8 cellular contexts compared by ENCODE assay signal in the genomic region with DNA sequence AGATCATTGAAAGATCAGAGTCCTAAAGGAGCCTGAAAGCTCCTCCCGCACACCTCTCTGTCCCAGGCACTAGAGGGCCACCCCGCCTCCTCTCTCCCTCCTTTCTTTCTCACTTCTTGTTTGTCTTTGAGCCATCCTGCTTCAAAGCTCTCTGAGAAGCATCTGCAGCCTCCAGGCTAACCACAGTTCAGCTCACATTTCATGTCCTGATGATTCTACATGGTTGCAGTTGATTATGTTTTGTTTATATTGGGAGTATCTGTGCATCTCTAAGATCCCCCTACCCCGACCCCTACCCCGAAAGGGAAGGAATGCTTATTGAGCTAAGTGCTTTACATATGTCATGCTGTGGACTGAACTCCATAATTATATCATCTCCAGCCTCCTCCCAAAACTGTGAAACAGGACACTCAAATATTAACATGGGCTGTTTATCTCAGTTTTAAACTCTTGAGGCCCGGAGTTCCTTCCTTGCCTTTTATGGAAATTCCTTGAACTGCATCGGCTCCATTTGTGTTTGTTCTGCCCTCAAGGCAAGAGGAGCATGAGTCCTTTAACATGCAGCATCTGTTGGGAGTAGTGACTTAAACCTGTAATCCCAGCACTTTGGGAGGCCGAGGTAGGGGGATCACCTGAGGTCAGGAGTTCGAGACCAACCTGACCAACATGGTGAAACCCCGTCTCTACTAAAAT. TPM values are rescaled to one million over a fixed set of nuclear protein-coding genes. Genes with fewer than 3 reads are reported as not detected.
A peak's percentile ranks its signal among the peaks of the same experiment; 100 is the strongest.
DNase-seq lines count a peak whose midpoint lies in the region; ATAC-seq and TF ChIP-seq lines count a peak whose summit lies in the region.

No MANE protein-coding gene starts in this region.

- H3K9me3 ChIP-seq in HCT116 (ENCODE audit: control insufficient read depth in 1 of 2, insufficient read depth in 1 of 2, low read depth in 1 of 2, low read length in 2 of 2) (no peaks in the 10 kb centered on the region), vagina (no peaks in the 10 kb centered on the region)

- no peaks in the 10 kb centered on the region for H3K9me3 Mint-ChIP-seq in activated naive CD8-positive, alpha-beta T cell treated with anti-CD3 and anti-CD28 coated beads for 36 hours

- no peaks in the 10 kb centered on the region for H3K9me2 ChIP-seq in HCT116 (ENCODE audit: insufficient read depth)

- no peak overlapping the region for H3K4me3 Mint-ChIP-seq in activated naive CD8-positive, alpha-beta T cell treated with anti-CD3 and anti-CD28 coated beads for 36 hours

- TF ChIP-seq RAD21 in HCT116 (IDR thresholded peaks at IDR 0.05; ENCODE audit: low read depth), result peak; percentile 71

- no peak overlapping the region for H3K4me2 ChIP-seq in HCT116 (ENCODE audit: low read length)

- TF ChIP-seq CTCF in 22Rv1 (IDR thresholded peaks at IDR 0.05) (peak; percentile 63), HCT116 (IDR thresholded peaks at IDR 0.05 in 2 of 3, conservative IDR thresholded peaks at IDR 0.05 in 1 of 3; ENCODE audit: borderline replicate concordance in 1 of 3, insufficient read depth in 1 of 3, low read depth in 2 of 3, low read length in 2 of 3) (peak; percentile 41 to 53 (median 51); a peak in 5 of 6 replicates), vagina (IDR thresholded peaks at IDR 0.05) (no peak)

- H3K4me3 ChIP-seq in HCT116 (replicated peaks in 1 of 2; ENCODE audit: low read depth in 1 of 2, low read length in 2 of 2) (no peak overlapping the region), vagina (no peak overlapping the region)

- DNase-seq in GM03348 (ENCODE audit: low spot score), result peak; percentile 50
- no peak for DNase-seq in HCT116 (ENCODE audit: low read depth, low spot score)
- peak; percentile 51 for DNase-seq in NCI-H146 (lab: John Stamatoyannopoulos, UW)
- peak; percentile 14 for DNase-seq in activated naive CD8-positive, alpha-beta T cell treated with anti-CD3 and anti-CD28 coated beads for 36 hours
- peak; percentile 50 for DNase-seq in kidney tubule cell (ENCODE audit: low spot score)
- no peak for DNase-seq in vagina (ENCODE audit: extremely low spot score in 2 of 2)
- no peak for DNase-seq in retina

- H3K4me1 ChIP-seq in HCT116 (ENCODE audit: control insufficient read depth in 1 of 2, insufficient read depth in 2 of 2, low read length in 2 of 2) (peaks cover 6 to 50% of the 10 kb centered on the region in 2 experiments; a peak in 3 of 4 replicates), vagina (peaks cover 55% of the 10 kb centered on the region)

- H3K27me3 ChIP-seq in HCT116 (ENCODE audit: insufficient read depth, low read length) (no peaks in the 10 kb centered on the region), vagina (no peaks in the 10 kb centered on the region)

- peak; percentile 85 for ATAC-seq in HCT116

- no peak overlapping the region for H2AFZ ChIP-seq in HCT116 (ENCODE audit: low read depth, low read length, poor library complexity, severe bottlenecking)

- RAD21 ChIA-PET in HCT116 (lab: Charles Lee; ENCODE audit: low non-redundant PET in 1 of 2, low total read pairs in 2 of 2, uncharacterized antibody in 2 of 2, unreplicated experiment in 2 of 2), result no interaction called here

- POLR2A ChIA-PET in HCT116 (lab: Charles Lee), result interaction anchor here (0.8 kb wide), 1 partner anchor 32 kb away, joined by 3 read pairs; no protein-coding TSS in a partner anchor

- H3K79me2 ChIP-seq in HCT116 (ENCODE audit: insufficient read depth, low read length), result no peaks in the 10 kb centered on the region

- H4K20me1 ChIP-seq in HCT116 (ENCODE audit: insufficient read depth), result no peaks in the 10 kb centered on the region

- H3K4me1 Mint-ChIP-seq in activated naive CD8-positive, alpha-beta T cell treated with anti-CD3 and anti-CD28 coated beads for 36 hours, result peaks cover 5% of the 10 kb centered on the region

- no peaks in the 10 kb centered on the region for H3K36me3 Mint-ChIP-seq in activated naive CD8-positive, alpha-beta T cell treated with anti-CD3 and anti-CD28 coated beads for 36 hours

- no peak overlapping the region for H3K9ac ChIP-seq in HCT116 (ENCODE audit: low read length)

- TF ChIP-seq POLR2A in HCT116 (IDR thresholded peaks at IDR 0.05; ENCODE audit: borderline replicate concordance, extremely low read depth, insufficient read depth, insufficient read length), result no peak
- TF ChIP-seq POLR2A in vagina (IDR thresholded peaks at IDR 0.05), result no peak

- CTCF ChIA-PET in HCT116 (lab: Charles Lee), result interaction anchor here (0.6 to 1.6 kb wide), 8 partner anchors 11 to 345 kb away, joined by 3 to 8 read pairs (median 5); a partner anchor contains a TSS

- H3K27ac ChIP-seq in 22Rv1 (peak overlapping the region; percentile 85), HCT116 (ENCODE audit: low read depth, low read length) (no peak overlapping the region; the same call in 1 of the 2 replicates), vagina (peak overlapping the region; percentile 65)

- intact Hi-C loops in HCT116 (cut with micrococcal nuclease), result loop anchor here (1.0 kb wide), 1 partner anchor 40 kb away; no protein-coding TSS in a partner anchor
- intact Hi-C loops in vagina (cut with DNase I), result no loop called here

- no peak overlapping the region for H3K27ac Mint-ChIP-seq in activated naive CD8-positive, alpha-beta T cell treated with anti-CD3 and anti-CD28 coated beads for 36 hours

- BruUV-seq in HCT116 (replicated peaks; lab: Mats Ljungman, UMichigan), result no TSS peak

- H3K36me3 ChIP-seq in HCT116 (ENCODE audit: control insufficient read depth in 1 of 2, insufficient read depth in 2 of 2, low read length in 2 of 2) (no peaks in the 10 kb centered on the region), vagina (no peaks in the 10 kb centered on the region)

- H3K27me3 Mint-ChIP-seq in activated naive CD8-positive, alpha-beta T cell treated with anti-CD3 and anti-CD28 coated beads for 36 hours, result peaks cover 6% of the 10 kb centered on the region

TF ChIP-seq in HCT116, 20 proteins besides CTCF, POLR2A, EP300 and RAD21:
- peak; percentile 48; the same call in 1 of the 2 replicates for TF ChIP-seq SRF (IDR thresholded peaks at IDR 0.05; ENCODE audit: low read depth)
- TF ChIP-seq YY1 (IDR thresholded peaks at IDR 0.05; ENCODE audit: extremely low read depth, insufficient replicate concordance, low read depth, low read length), result no peak

RNA-seq across cellular contexts. Expression of a gene that starts 30.9 kb away (rescaled TPM):
- total RNA-seq in HCT116 (2021; ENCODE audit: unreplicated experiment) (6.8 TPM), vagina (35.6 TPM)
- polyA plus RNA-seq in HCT116 (2012), result 9.5 and 14.7 TPM in 2 replicates
- total RNA-seq in activated naive CD8-positive, alpha-beta T cell treated with anti-CD3 and anti-CD28 coated beads for 36 hours, result under 1 TPM; 0.28 to 0.29 TPM

Comparison
In these comparisons a context has a peak if more than half of its experiments do, and no peak if none do; other contexts are left out.
1. CTCF ChIP-seq: peak in 22Rv1 (single experiment) and HCT116 (3 of 3); none in vagina (0 of 3).
2. DNase-seq: peak in GM03348 (single experiment), NCI-H146 (single experiment), activated naive CD8-positive, alpha-beta T cell treated with anti-CD3 and anti-CD28 coated beads for 36 hours (single experiment) and kidney tubule cell (single experiment); none in HCT116 (single experiment), vagina (0 of 2) and retina (single experiment).